Comparison of ENCODE assay signal across 26 cellular contexts in genomic region chr10:121155742-121156141, GRCh38.
A peak's percentile ranks its signal among the peaks of the same experiment; 100 is the strongest.
DNase-seq lines count a peak whose midpoint lies in the region; ATAC-seq and TF ChIP-seq lines count a peak whose summit lies in the region.
"Had no signal": no experiment of that assay in that cellular context is flagged by ENCODE, and none has a peak within 500 bp of the region (broad histone marks: within the 10 kb centered on the region; RNA-seq: fewer than 3 reads in every experiment).

No MANE protein-coding gene starts in this region.

- H3K27me3 Mint-ChIP-seq in nephron (ENCODE audit: low read depth): peaks cover 7% of the 10 kb centered on the region
- H3K27me3 Mint-ChIP-seq: activated CD4-positive, alpha-beta T cell treated with anti-CD3 and anti-CD28 coated beads, Interleukin-2, amount 10 ng/mL, durations not matched to agents 7 days and 5 days; activated naive CD8-positive, alpha-beta T cell; type B pancreatic cell had no signal

- no peaks in the 10 kb centered on the region for H3K36me3 ChIP-seq in heart right ventricle
- H3K36me3 ChIP-seq: BLaER1 treated with 17β-estradiol and CSF1 and Interleukin-3, amounts not matched to agents 10 nM and 100 nM; esophagus squamous epithelium; left ventricle myocardium inferior; WERI-Rb-1 had no signal

- DNase-seq in right cardiac atrium (peak in 2 of 3 donors; percentile 22 to 70), heart right ventricle (no peak), kidney tubule cell (ENCODE audit: low spot score) (peak; percentile 16), Ammon's horn (ENCODE audit: low spot score) (no peak), foreskin melanocyte (no peak)
- DNase-seq: activated CD4-positive, alpha-beta T cell treated with anti-CD3 and anti-CD28 coated beads, Interleukin-2, amount 10 ng/mL, durations not matched to agents 7 days and 5 days; activated CD8-positive, alpha-beta memory T cell treated with anti-CD3 and anti-CD28 coated beads, Interleukin-2, amount 50 U/mL, for 4 hours; effector memory CD4-positive, alpha-beta T cell; esophagus squamous epithelium; GM23248; left ventricle myocardium inferior; MM.1S; NCI-H1436; NCI-H526; SK-N-SH; stimulated activated CD4-positive, alpha-beta T cell treated with anti-CD3 and anti-CD28 coated beads, Interleukin-4, amount 100 ng/mL, for 1 hour; stimulated activated naive CD4-positive, alpha-beta T cell treated with Interleukin-2 at 50 U/mL for 16 hours; WERI-Rb-1 had no signal

- no peak for TF ChIP-seq CTCF in heart right ventricle (IDR thresholded peaks at IDR 0.05)
- no peak for TF ChIP-seq CTCF in nephron (IDR thresholded peaks at IDR 0.05; ENCODE audit: unreplicated experiment in 3 of 3)

- H3K4me1 ChIP-seq in right cardiac atrium (ENCODE audit: control insufficient read depth, insufficient read depth, low read length): no peaks in the 10 kb centered on the region
- no peaks in the 10 kb centered on the region for H3K4me1 ChIP-seq in heart right ventricle
- H3K4me1 ChIP-seq: left ventricle myocardium inferior had no signal

- intact Hi-C loops in right cardiac atrium (cut with DNase I) (no loop called here), heart right ventricle (cut with DNase I) (no loop called here)

- peak overlapping the region; percentile 3 to 79 (median 59) for H3K27ac Mint-ChIP-seq in nephron
- H3K27ac Mint-ChIP-seq: activated CD4-positive, alpha-beta T cell treated with anti-CD3 and anti-CD28 coated beads, Interleukin-2, amount 10 ng/mL, durations not matched to agents 7 days and 5 days; activated naive CD8-positive, alpha-beta T cell; activated T-helper 2 cell treated with anti-CD3 and anti-CD28 coated beads, Interferon-gamma antibody, Interleukin-2, Interleukin-4, amounts not matched to agents 10 μg/mL and 5 μg/mL and 100 μg/mL, durations not matched to agents 14 hours and 24 hours and 36 hours; type B pancreatic cell had no signal

- no peak overlapping the region for H3K27ac ChIP-seq in right cardiac atrium (ENCODE audit: low read length)
- H3K27ac ChIP-seq in heart right ventricle: no peak overlapping the region
- H3K27ac ChIP-seq: esophagus squamous epithelium, GM23248, left ventricle myocardium inferior, RWPE1, WERI-Rb-1 had no signal

- H3K27me3 ChIP-seq in right cardiac atrium (ENCODE audit: control insufficient read depth, insufficient read depth) (no peaks in the 10 kb centered on the region), heart right ventricle (no peaks in the 10 kb centered on the region)
- H3K27me3 ChIP-seq: BLaER1 treated with 17β-estradiol and CSF1 and Interleukin-3, amounts not matched to agents 10 nM and 100 nM; esophagus squamous epithelium had no signal

- ATAC-seq in right cardiac atrium (peak in 1 of 2 donors; percentile 51), heart right ventricle (no peak), HG02571 (IDR thresholded peaks at IDR 0.05; ENCODE audit: unreplicated experiment) (no peak), HG03097 (IDR thresholded peaks at IDR 0.05; ENCODE audit: low FRiP score, unreplicated experiment) (no peak)

- H3K4me3 ChIP-seq in right cardiac atrium (ENCODE audit: low read length) (no peak overlapping the region), heart right ventricle (no peak overlapping the region)
- H3K4me3 ChIP-seq: BLaER1 treated with 17β-estradiol and CSF1 and Interleukin-3, amounts not matched to agents 10 nM and 100 nM; esophagus squamous epithelium; GM23248; left ventricle myocardium inferior had no signal

- H3K4me3 Mint-ChIP-seq in nephron: no peak overlapping the region
- H3K4me3 Mint-ChIP-seq: activated CD4-positive, alpha-beta T cell treated with anti-CD3 and anti-CD28 coated beads, Interleukin-2, amount 10 ng/mL, durations not matched to agents 7 days and 5 days; activated naive CD8-positive, alpha-beta T cell; type B pancreatic cell had no signal

- no peaks in the 10 kb centered on the region for H3K36me3 Mint-ChIP-seq in nephron (ENCODE audit: low read depth)
- H3K36me3 Mint-ChIP-seq: activated naive CD8-positive, alpha-beta T cell; type B pancreatic cell had no signal

- peaks cover 10% of the 10 kb centered on the region for H3K9me3 Mint-ChIP-seq in nephron
- H3K9me3 Mint-ChIP-seq: activated CD4-positive, alpha-beta T cell treated with anti-CD3 and anti-CD28 coated beads, Interleukin-2, amount 10 ng/mL, durations not matched to agents 7 days and 5 days had no signal

- no peaks in the 10 kb centered on the region for H3K4me1 Mint-ChIP-seq in nephron
- H3K4me1 Mint-ChIP-seq: activated CD4-positive, alpha-beta T cell treated with anti-CD3 and anti-CD28 coated beads, Interleukin-2, amount 10 ng/mL, durations not matched to agents 7 days and 5 days had no signal

- WGBS in right cardiac atrium: 21% methylated on average over 3 of the region's 3 CpGs
- WGBS in heart right ventricle, 2 donors: 19 to 32% methylated on average over 3 of the region's 3 CpGs

- H3K9me3 ChIP-seq in right cardiac atrium (ENCODE audit: control insufficient read depth, low read length) (no peaks in the 10 kb centered on the region), heart right ventricle (peaks cover 0 to 14% (median 0%) of the 10 kb centered on the region in 11 donors)
- H3K9me3 ChIP-seq: esophagus squamous epithelium had no signal

Comparison
In these comparisons a context has a peak if more than half of its experiments do, and no peak if none do; other contexts are left out.
1. DNase-seq: peak in right cardiac atrium (2 of 3) and kidney tubule cell (single experiment); none in heart right ventricle (0 of 2), Ammon's horn (single experiment) and foreskin melanocyte (single experiment).